1 cellular context compared by ENCODE assay signal in genomic region chr7:101510297-101510696, GRCh38.
TF ChIP-seq lines count a peak whose summit lies in the region.

No MANE protein-coding gene starts in this region.

TF ChIP-seq in HEK293, 187 proteins besides CTCF, POLR2A, EP300 and RAD21 (continued from another document):
- TF ChIP-seq PRDM10 (tag by site-specific recombination; IDR thresholded peaks at IDR 0.05) (no peak), ZNF623 (tag by site-specific recombination; IDR thresholded peaks at IDR 0.05) (peak; percentile 92), ZNF830 (tag by site-specific recombination; IDR thresholded peaks at IDR 0.05; ENCODE audit: low read depth) (no peak), SCRT1 (tag by site-specific recombination; IDR thresholded peaks at IDR 0.05; ENCODE audit: borderline replicate concordance) (no peak)
TF ChIP-seq in HEK293: peak in this region for 1.
